8 cellular contexts compared by ENCODE assay signal in the genomic region with DNA sequence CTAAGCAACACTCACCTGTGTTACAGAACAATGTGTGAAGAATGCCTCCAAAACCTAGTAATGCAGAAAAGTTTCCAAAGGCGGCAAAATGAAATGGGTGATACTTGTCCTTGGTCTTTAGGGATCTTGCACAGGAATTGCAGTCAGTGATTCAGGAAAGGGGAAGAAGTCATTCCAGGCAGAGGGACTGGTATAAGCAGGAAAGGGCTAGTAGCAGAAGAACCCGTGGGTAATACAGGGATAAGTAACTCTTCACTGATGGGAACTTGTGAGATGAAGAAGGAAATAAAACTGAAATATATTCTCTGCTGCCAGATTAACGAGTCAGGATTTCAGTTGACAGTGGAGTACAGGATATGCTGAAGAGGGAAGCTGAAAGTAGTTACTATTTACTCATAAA. TPM values are rescaled to one million over a fixed set of nuclear protein-coding genes. Genes with fewer than 3 reads are reported as not detected.
A peak's percentile ranks its signal among the peaks of the same experiment; 100 is the strongest.
DNase-seq lines count a peak whose midpoint lies in the region; ATAC-seq and TF ChIP-seq lines count a peak whose summit lies in the region.
"Had no signal": no experiment of that assay in that cellular context is flagged by ENCODE, and none has a peak within 500 bp of the region (broad histone marks: within the 10 kb centered on the region; RNA-seq: fewer than 3 reads in every experiment).

No MANE protein-coding gene starts in this region.

- in situ Hi-C loops in HAP-1 (cut with MboI; ENCODE audit: low sequenced_read_pairs), result loop anchor here (10.0 kb wide), 1 partner anchor 142 kb away; no protein-coding TSS in a partner anchor

- peak overlapping the region; percentile 89 for H3K4me2 ChIP-seq in skeletal muscle satellite cell (ENCODE audit: low read length)

- H3K27ac ChIP-seq in SJSA1, result peak overlapping the region; percentile 55; the same call in 1 of the 2 replicates

- H3K9me3 ChIP-seq in HAP-1, result no peaks in the 10 kb centered on the region
- H3K9me3 ChIP-seq in SJSA1 (replicated peaks), result no peaks in the 10 kb centered on the region
- H3K9me3 ChIP-seq in skeletal muscle satellite cell (replicated peaks; ENCODE audit: low read length), result no peaks in the 10 kb centered on the region
- H3K9me3 ChIP-seq: ascending aorta had no signal

- ATAC-seq in GM21619 (IDR thresholded peaks at IDR 0.05; ENCODE audit: unreplicated experiment), result no peak

- no peak for TF ChIP-seq CTCF in foreskin fibroblast (IDR thresholded peaks at IDR 0.05; ENCODE audit: low read depth, low read length)

- H3K4me1 ChIP-seq in HAP-1 (peaks cover 8% of the 10 kb centered on the region; the same call in 1 of the 2 replicates), SJSA1 (replicated peaks) (peaks cover 14% of the 10 kb centered on the region), skeletal muscle satellite cell (ENCODE audit: control insufficient read depth, insufficient read depth, low read length) (peaks cover 14% of the 10 kb centered on the region)

- peak overlapping the region; percentile 93 for H3K9ac ChIP-seq in skeletal muscle satellite cell (ENCODE audit: low read depth, low read length)

- DNase-seq in HAP-1 (ENCODE audit: low spot score in 2 of 2), result no peak
- no peak for DNase-seq in SJSA1 (ENCODE audit: low read depth in 1 of 2, low spot score in 2 of 2)
- peak in 1 of 2 donors; percentile 38 for DNase-seq in foreskin fibroblast
- no peak for DNase-seq in GF-D8 (lab: John Stamatoyannopoulos, UW)
- no peak for DNase-seq in SK-N-DZ (ENCODE audit: low spot score)

- H3K36me3 ChIP-seq in HAP-1 (replicated peaks) (no peaks in the 10 kb centered on the region), SJSA1 (peaks cover 4% of the 10 kb centered on the region; the same call in 1 of the 2 replicates), skeletal muscle satellite cell (ENCODE audit: insufficient read depth, low read length) (no peaks in the 10 kb centered on the region)
- H3K36me3 ChIP-seq: ascending aorta had no signal

- H3K4me3 ChIP-seq in HAP-1 (peak overlapping the region; percentile 63), SJSA1 (peak overlapping the region; percentile 62), foreskin fibroblast (ENCODE audit: low read depth in 1 of 2, low read length in 2 of 2) (peak overlapping the region; percentile 73 to 97), skeletal muscle satellite cell (ENCODE audit: low read length) (peak overlapping the region; percentile 83)

- no peaks in the 10 kb centered on the region for H3K27me3 ChIP-seq in HAP-1 (ENCODE audit: low read depth)
- 0 out of 2 replicates have a peak, but pooled peaks cover 1% of the 10 kb centered on the region for H3K27me3 ChIP-seq in SJSA1 (replicated peaks)
- peaks cover 7% of the 10 kb centered on the region for H3K27me3 ChIP-seq in skeletal muscle satellite cell (ENCODE audit: control insufficient read depth, insufficient read depth, low read length)
- H3K27me3 ChIP-seq: ascending aorta had no signal

RNA-seq across cellular contexts. Expression of gene SRFBP1, which starts 1.2 kb away (rescaled TPM):
- 35.1 and 40.6 TPM in 2 replicates for total RNA-seq in SJSA1 (2014; rRNA removed; shearing (Covaris generic))
- total RNA-seq in skeletal muscle satellite cell (2012; rRNA removed), result 21.0 and 23.1 TPM in 2 replicates
- 10.0 and 11.7 TPM in 2 replicates for polyA plus RNA-seq in SK-N-DZ (2014; cell fraction: cytosol; rRNA removed)
- 7.3 and 11.2 TPM in 2 replicates for polyA plus RNA-seq in SK-N-DZ (2014; cell fraction: nucleus; rRNA removed)
